ENCODE assay signal across 1 cellular context in the genomic region with DNA sequence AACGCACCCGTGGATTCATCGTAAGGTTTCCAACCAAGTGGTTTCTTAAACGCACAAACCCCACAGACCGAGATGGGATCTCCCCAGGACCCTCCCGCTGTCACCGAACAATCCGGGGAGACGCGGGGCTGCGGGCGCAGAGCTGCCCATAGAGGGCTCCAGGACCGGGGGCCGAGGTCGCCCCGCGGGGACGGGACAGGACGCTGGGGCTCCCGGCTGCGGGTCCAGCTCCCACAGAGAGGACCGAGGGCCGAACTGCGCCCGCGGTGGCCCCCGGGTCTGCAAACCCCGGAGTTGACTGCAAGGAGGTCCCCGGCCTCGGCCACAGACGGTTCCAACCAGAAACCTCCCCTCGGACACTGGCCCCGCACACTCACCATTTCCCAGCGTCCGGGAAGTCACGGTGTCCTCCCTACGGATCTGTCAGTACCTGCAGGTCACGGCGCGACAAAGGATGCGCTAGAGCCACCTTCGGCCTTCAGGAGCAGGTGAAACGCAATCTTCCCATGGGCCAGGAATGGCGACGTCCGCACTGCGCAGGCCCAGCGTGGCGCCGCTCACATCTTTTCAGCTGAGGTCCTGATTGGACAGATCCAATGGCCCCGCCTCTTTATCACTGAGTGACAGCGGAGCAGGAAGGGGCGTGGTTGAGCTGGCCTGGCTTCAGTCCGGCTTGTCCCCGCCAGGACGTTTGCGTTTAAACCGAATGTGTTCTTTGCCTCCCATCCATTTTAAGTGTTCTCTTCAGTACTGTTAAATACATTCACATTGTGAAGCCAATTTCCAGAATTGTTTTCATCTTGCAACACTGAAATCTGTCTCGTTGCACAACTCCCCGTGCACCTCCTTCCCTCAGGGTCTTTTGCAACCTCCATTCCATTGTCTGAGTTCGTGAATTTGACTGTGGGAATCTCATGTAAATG.
TF ChIP-seq lines count a peak whose summit lies in the region.

A gene (minus strand): TSS at position 534 of the 923 bp plus-strand sequence. CDS start 154 bp downstream, at position 380.

TF ChIP-seq in neural cell, 6 proteins besides CTCF, POLR2A, EP300 and RAD21 (continued from another document):
- TF ChIP-seq, protein P1, sequence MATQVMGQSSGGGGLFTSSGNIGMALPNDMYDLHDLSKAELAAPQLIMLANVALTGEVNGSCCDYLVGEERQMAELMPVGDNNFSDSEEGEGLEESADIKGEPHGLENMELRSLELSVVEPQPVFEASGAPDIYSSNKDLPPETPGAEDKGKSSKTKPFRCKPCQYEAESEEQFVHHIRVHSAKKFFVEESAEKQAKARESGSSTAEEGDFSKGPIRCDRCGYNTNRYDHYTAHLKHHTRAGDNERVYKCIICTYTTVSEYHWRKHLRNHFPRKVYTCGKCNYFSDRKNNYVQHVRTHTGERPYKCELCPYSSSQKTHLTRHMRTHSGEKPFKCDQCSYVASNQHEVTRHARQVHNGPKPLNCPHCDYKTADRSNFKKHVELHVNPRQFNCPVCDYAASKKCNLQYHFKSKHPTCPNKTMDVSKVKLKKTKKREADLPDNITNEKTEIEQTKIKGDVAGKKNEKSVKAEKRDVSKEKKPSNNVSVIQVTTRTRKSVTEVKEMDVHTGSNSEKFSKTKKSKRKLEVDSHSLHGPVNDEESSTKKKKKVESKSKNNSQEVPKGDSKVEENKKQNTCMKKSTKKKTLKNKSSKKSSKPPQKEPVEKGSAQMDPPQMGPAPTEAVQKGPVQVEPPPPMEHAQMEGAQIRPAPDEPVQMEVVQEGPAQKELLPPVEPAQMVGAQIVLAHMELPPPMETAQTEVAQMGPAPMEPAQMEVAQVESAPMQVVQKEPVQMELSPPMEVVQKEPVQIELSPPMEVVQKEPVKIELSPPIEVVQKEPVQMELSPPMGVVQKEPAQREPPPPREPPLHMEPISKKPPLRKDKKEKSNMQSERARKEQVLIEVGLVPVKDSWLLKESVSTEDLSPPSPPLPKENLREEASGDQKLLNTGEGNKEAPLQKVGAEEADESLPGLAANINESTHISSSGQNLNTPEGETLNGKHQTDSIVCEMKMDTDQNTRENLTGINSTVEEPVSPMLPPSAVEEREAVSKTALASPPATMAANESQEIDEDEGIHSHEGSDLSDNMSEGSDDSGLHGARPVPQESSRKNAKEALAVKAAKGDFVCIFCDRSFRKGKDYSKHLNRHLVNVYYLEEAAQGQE (IDR thresholded peaks at IDR 0.05; ENCODE audit: borderline replicate concordance): peak; percentile 91
- TF ChIP-seq POLR2AphosphoS5 (IDR thresholded peaks at IDR 0.05): peak; percentile 98
- TF ChIP-seq TAF1 (IDR thresholded peaks at IDR 0.05; ENCODE audit: low read depth): peak; percentile 96
